Comparison of ENCODE assay signal across 1 cellular context in genomic region chr20:50195524-50196120, GRCh38.
TF ChIP-seq lines count a peak whose summit lies in the region.

No MANE protein-coding gene starts in this region.

TF ChIP-seq in HEK293, 187 proteins besides CTCF, POLR2A, EP300 and RAD21 (continued from another document):
- TF ChIP-seq ZNF23 (tag by site-specific recombination; IDR thresholded peaks at IDR 0.05; ENCODE audit: borderline replicate concordance) (no peak), ZNF621 (tag by site-specific recombination; IDR thresholded peaks at IDR 0.05) (no peak), ZNF202 (tag by site-specific recombination; IDR thresholded peaks at IDR 0.05; ENCODE audit: borderline replicate concordance) (no peak), ZNF76 (tag by site-specific recombination; IDR thresholded peaks at IDR 0.05; ENCODE audit: borderline replicate concordance, low read depth) (no peak), ZFHX2 (tag by site-specific recombination; conservative IDR thresholded peaks at IDR 0.05) (no peak), ZNF544 (tag by site-specific recombination; IDR thresholded peaks at IDR 0.05) (no peak), FEZF1 (tag by site-specific recombination; IDR thresholded peaks at IDR 0.05) (0 out of 2 replicates have a peak, but pooled peaks have one; percentile 0), ZNF658 (tag by site-specific recombination; IDR thresholded peaks at IDR 0.05) (no peak), ZNF623 (tag by site-specific recombination; IDR thresholded peaks at IDR 0.05) (no peak), EGR2 (tag by site-specific recombination; IDR thresholded peaks at IDR 0.05; ENCODE audit: low read depth) (no peak), ZNF416 (tag by site-specific recombination; IDR thresholded peaks at IDR 0.05) (no peak), SP2 (tag by site-specific recombination; IDR thresholded peaks at IDR 0.05) (no peak), GLI4 (tag by site-specific recombination; IDR thresholded peaks at IDR 0.05) (no peak), ZNF221 (tag by site-specific recombination; IDR thresholded peaks at IDR 0.05; ENCODE audit: borderline replicate concordance) (no peak), ZNF433 (tag by site-specific recombination; IDR thresholded peaks at IDR 0.05; ENCODE audit: low read depth) (no peak), ZNF169 (tag by site-specific recombination; IDR thresholded peaks at IDR 0.05) (no peak), ZBTB17 (tag by site-specific recombination; IDR thresholded peaks at IDR 0.05) (peak; percentile 85), ZNF558 (tag by site-specific recombination; IDR thresholded peaks at IDR 0.05) (no peak)
- TF ChIP-seq, protein P1, sequence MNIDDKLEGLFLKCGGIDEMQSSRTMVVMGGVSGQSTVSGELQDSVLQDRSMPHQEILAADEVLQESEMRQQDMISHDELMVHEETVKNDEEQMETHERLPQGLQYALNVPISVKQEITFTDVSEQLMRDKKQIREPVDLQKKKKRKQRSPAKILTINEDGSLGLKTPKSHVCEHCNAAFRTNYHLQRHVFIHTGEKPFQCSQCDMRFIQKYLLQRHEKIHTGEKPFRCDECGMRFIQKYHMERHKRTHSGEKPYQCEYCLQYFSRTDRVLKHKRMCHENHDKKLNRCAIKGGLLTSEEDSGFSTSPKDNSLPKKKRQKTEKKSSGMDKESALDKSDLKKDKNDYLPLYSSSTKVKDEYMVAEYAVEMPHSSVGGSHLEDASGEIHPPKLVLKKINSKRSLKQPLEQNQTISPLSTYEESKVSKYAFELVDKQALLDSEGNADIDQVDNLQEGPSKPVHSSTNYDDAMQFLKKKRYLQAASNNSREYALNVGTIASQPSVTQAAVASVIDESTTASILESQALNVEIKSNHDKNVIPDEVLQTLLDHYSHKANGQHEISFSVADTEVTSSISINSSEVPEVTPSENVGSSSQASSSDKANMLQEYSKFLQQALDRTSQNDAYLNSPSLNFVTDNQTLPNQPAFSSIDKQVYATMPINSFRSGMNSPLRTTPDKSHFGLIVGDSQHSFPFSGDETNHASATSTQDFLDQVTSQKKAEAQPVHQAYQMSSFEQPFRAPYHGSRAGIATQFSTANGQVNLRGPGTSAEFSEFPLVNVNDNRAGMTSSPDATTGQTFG (tag by site-specific recombination; IDR thresholded peaks at IDR 0.05; ENCODE audit: borderline replicate concordance): no peak
- TF ChIP-seq, protein P2, sequence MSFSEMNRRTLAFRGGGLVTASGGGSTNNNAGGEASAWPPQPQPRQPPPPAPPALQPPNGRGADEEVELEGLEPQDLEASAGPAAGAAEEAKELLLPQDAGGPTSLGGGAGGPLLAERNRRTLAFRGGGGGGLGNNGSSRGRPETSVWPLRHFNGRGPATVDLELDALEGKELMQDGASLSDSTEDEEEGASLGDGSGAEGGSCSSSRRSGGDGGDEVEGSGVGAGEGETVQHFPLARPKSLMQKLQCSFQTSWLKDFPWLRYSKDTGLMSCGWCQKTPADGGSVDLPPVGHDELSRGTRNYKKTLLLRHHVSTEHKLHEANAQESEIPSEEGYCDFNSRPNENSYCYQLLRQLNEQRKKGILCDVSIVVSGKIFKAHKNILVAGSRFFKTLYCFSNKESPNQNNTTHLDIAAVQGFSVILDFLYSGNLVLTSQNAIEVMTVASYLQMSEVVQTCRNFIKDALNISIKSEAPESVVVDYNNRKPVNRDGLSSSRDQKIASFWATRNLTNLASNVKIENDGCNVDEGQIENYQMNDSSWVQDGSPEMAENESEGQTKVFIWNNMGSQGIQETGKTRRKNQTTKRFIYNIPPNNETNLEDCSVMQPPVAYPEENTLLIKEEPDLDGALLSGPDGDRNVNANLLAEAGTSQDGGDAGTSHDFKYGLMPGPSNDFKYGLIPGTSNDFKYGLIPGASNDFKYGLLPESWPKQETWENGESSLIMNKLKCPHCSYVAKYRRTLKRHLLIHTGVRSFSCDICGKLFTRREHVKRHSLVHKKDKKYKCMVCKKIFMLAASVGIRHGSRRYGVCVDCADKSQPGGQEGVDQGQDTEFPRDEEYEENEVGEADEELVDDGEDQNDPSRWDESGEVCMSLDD (tag by site-specific recombination; IDR thresholded peaks at IDR 0.05): no peak
- TF ChIP-seq, protein P3, sequence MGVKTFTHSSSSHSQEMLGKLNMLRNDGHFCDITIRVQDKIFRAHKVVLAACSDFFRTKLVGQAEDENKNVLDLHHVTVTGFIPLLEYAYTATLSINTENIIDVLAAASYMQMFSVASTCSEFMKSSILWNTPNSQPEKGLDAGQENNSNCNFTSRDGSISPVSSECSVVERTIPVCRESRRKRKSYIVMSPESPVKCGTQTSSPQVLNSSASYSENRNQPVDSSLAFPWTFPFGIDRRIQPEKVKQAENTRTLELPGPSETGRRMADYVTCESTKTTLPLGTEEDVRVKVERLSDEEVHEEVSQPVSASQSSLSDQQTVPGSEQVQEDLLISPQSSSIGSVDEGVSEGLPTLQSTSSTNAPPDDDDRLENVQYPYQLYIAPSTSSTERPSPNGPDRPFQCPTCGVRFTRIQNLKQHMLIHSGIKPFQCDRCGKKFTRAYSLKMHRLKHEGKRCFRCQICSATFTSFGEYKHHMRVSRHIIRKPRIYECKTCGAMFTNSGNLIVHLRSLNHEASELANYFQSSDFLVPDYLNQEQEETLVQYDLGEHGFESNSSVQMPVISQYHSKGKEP (tag by site-specific recombination; IDR thresholded peaks at IDR 0.05): no peak
TF ChIP-seq in HEK293: peak in this region for 4.
